In genomic region chr3:159884661-159885402, GRCh38 we compare ENCODE assay signal across 8 cellular contexts. TPM values are rescaled to one million over a fixed set of nuclear protein-coding genes. Genes with fewer than 3 reads are reported as not detected.
A peak's percentile ranks its signal among the peaks of the same experiment; 100 is the strongest.
DNase-seq lines count a peak whose midpoint lies in the region; ATAC-seq and TF ChIP-seq lines count a peak whose summit lies in the region.

No MANE protein-coding gene starts in this region.

- H3K9me3 ChIP-seq in prostate gland = no peaks in the 10 kb centered on the region

- peak; percentile 57 for ATAC-seq in HG03521 (IDR thresholded peaks at IDR 0.05; ENCODE audit: unreplicated experiment)

- H3K36me3 ChIP-seq in GM06990 (ENCODE audit: control insufficient read depth, insufficient read depth, low read length) (no peaks in the 10 kb centered on the region), prostate gland (no peaks in the 10 kb centered on the region)

- H3K27me3 ChIP-seq in GM06990 (replicated peaks; ENCODE audit: control insufficient read depth, insufficient read depth, low read length) (no peaks in the 10 kb centered on the region), prostate gland (replicated peaks; ENCODE audit: insufficient read depth) (no peaks in the 10 kb centered on the region)

- intact Hi-C loops in prostate gland (cut with DNase I) = loop anchor here (2.0 kb wide), 1 partner anchor 122 kb away; no protein-coding TSS in a partner anchor

- DNase-seq in GM06990 (ENCODE audit: extremely low read depth, insufficient read length) (no peak), RWPE1 (ENCODE audit: low spot score) (peak; percentile 44), fibroblast of mammary gland (ENCODE audit: low read depth) (peak; percentile 66), prostate gland (ENCODE audit: low spot score) (no peak), GM19240 (ENCODE audit: insufficient read length, low spot score) (no peak), HK-2 (ENCODE audit: unreplicated experiment) (no peak)

- no peak for TF ChIP-seq POLR2A in prostate gland (IDR thresholded peaks at IDR 0.05)

- TF ChIP-seq CTCF in 22Rv1 (IDR thresholded peaks at IDR 0.05) = peak; percentile 74
- TF ChIP-seq CTCF in GM06990 (IDR thresholded peaks at IDR 0.05; ENCODE audit: insufficient read depth, low read length, poor library complexity, severe bottlenecking) = peak; percentile 41
- peak; percentile 59 for TF ChIP-seq CTCF in RWPE1 (conservative IDR thresholded peaks at IDR 0.05; ENCODE audit: low read depth)
- peak; percentile 54 for TF ChIP-seq CTCF in fibroblast of mammary gland (conservative IDR thresholded peaks at IDR 0.05; ENCODE audit: control insufficient read depth, insufficient read depth, low read depth, low read length)
- TF ChIP-seq CTCF in prostate gland (IDR thresholded peaks at IDR 0.05) = peak in 3 of 4 experiments; percentile 35 to 64 (median 57)

- no peak overlapping the region for H3K27ac ChIP-seq in 22Rv1
- H3K27ac ChIP-seq in RWPE1 = no peak overlapping the region
- H3K27ac ChIP-seq in prostate gland = no peak overlapping the region

- POLR2A ChIA-PET in RWPE1 (lab: Yijun Ruan, JAX; ENCODE audit: low non-redundant PET) = no interaction called here

- no peak overlapping the region for H3K4me3 ChIP-seq in GM06990 (replicated peaks; ENCODE audit: low read depth, low read length)
- H3K4me3 ChIP-seq in fibroblast of mammary gland (ENCODE audit: control insufficient read depth, low read depth, low read length) = no peak overlapping the region
- no peak overlapping the region for H3K4me3 ChIP-seq in prostate gland

- whole genome bisulfite sequencing in prostate gland = 65% methylated on average over 3 of the region's 3 CpGs

- H3K4me1 ChIP-seq in prostate gland (replicated peaks) = no peaks in the 10 kb centered on the region

- CTCF ChIA-PET in RWPE1 (lab: Yijun Ruan, JAX) = interaction anchor here (0.5 to 2.9 kb wide), 18 partner anchors 9 to 215 kb away, joined by 3 to 12 read pairs (median 4); partner anchors contain the start of gene IL12A

RNA-seq across cellular contexts. Expression of gene SCHIP1, which starts 45.2 kb away (rescaled TPM):
- total RNA-seq in prostate gland = 10 to 100 TPM in 1 of 2 donors, 1 to 10 TPM in 1; 2.6 to 35.3 TPM

Comparison
In these comparisons a context has a peak if more than half of its experiments do, and no peak if none do; other contexts are left out.
1. DNase-seq: peak in RWPE1 (single experiment) and fibroblast of mammary gland (single experiment); none in GM06990 (single experiment), prostate gland (single experiment), GM19240 (single experiment) and HK-2 (single experiment).
2. Peak in every context shown above with its lines, with median percentiles within 50 percentile points of each other: CTCF ChIP-seq.